ENCODE assay signal across 19 cellular contexts in genomic region chr5:51731641-51732040, GRCh38.
DNase-seq lines count a peak whose midpoint lies in the region; ATAC-seq and TF ChIP-seq lines count a peak whose summit lies in the region.
"Had no signal": no experiment of that assay in that cellular context is flagged by ENCODE, and none has a peak within 500 bp of the region (broad histone marks: within the 10 kb centered on the region; RNA-seq: fewer than 3 reads in every experiment).

No MANE protein-coding gene starts in this region.

- WGBS in adrenal gland, 4 donors = 38 to 50% (median 41%) methylated on average over 1 of the region's 1 CpG

- no peak for TF ChIP-seq CTCF in foreskin keratinocyte (conservative IDR thresholded peaks at IDR 0.05)
- no peak for TF ChIP-seq CTCF in adrenal gland (IDR thresholded peaks at IDR 0.05)

- no peaks in the 10 kb centered on the region for H3K9me3 ChIP-seq in adrenal gland (replicated peaks in 1 of 3)
- H3K9me3 ChIP-seq: SJCRH30 had no signal

- H3K4me1 ChIP-seq in foreskin keratinocyte (no peaks in the 10 kb centered on the region), adrenal gland (replicated peaks in 1 of 2) (peaks cover 4 to 19% of the 10 kb centered on the region in 2 donors)
- H3K4me1 ChIP-seq: SJCRH30 had no signal

- H3K27me3 ChIP-seq in foreskin keratinocyte (no peaks in the 10 kb centered on the region), adrenal gland (no peaks in the 10 kb centered on the region)
- H3K27me3 ChIP-seq: SJCRH30 had no signal

- ATAC-seq in foreskin keratinocyte = peak; percentile 63
- ATAC-seq: HCT116 had no signal

- no peak overlapping the region for H3K4me3 ChIP-seq in adrenal gland
- H3K4me3 ChIP-seq: SJCRH30 had no signal

- DNase-seq in DMS53 (lab: John Stamatoyannopoulos, UW) (peak; percentile 21), DMS53 treated with DMSO at 0.1 percent for 48 hours (lab: John Stamatoyannopoulos, UW; ENCODE audit: unreplicated experiment) (no peak), astrocyte of the hippocampus (ENCODE audit: low read depth, low spot score) (peak; percentile 32), foreskin keratinocyte (peak in 1 of 2 donors; percentile 25), ecto neural progenitor cell (ENCODE audit: low spot score) (no peak), adrenal gland (no peak), SKM-1 treated with dmso at 0.1 percent for 144 hours (lab: John Stamatoyannopoulos, UW; ENCODE audit: unreplicated experiment) (no peak), HUDEP-2 (lab: John Stamatoyannopoulos, UW; ENCODE audit: unreplicated experiment in 76 of 76) (no peak)
- DNase-seq: COR-L47; NCI-H1436; NCI-H2029 treated with DMSO at 0.1 percent for 48 hours; NCI-H526; NK-92 treated with Interleukin-12 subunit alpha and Interleukin-12 subunit beta, amount 100 ng/mL, for 24 hours; OCI-M1; SJCRH30 had no signal

- TF ChIP-seq POLR2A in adrenal gland (IDR thresholded peaks at IDR 0.05) = no peak

- no peaks in the 10 kb centered on the region for H3K36me3 ChIP-seq in adrenal gland (replicated peaks in 1 of 2)
- H3K36me3 ChIP-seq: SJCRH30 had no signal

- no peak overlapping the region for H3K27ac ChIP-seq in foreskin keratinocyte
- H3K27ac ChIP-seq in adrenal gland = no peak overlapping the region
- H3K27ac ChIP-seq: 22Rv1, C4-2B, RWPE1, SJCRH30 had no signal

- intact Hi-C loops in adrenal gland (cut with DNase I) = no loop called here

Comparison
In these comparisons a context has a peak if more than half of its experiments do, and no peak if none do; other contexts are left out.
1. DNase-seq: peak in DMS53 (single experiment) and astrocyte of the hippocampus (single experiment); none in DMS53 treated with DMSO at 0.1 percent for 48 hours (single experiment), ecto neural progenitor cell (single experiment), adrenal gland (0 of 7), SKM-1 treated with dmso at 0.1 percent for 144 hours (single experiment) and HUDEP-2 (0 of 76).